21 cellular contexts compared by ENCODE assay signal in the genomic region with DNA sequence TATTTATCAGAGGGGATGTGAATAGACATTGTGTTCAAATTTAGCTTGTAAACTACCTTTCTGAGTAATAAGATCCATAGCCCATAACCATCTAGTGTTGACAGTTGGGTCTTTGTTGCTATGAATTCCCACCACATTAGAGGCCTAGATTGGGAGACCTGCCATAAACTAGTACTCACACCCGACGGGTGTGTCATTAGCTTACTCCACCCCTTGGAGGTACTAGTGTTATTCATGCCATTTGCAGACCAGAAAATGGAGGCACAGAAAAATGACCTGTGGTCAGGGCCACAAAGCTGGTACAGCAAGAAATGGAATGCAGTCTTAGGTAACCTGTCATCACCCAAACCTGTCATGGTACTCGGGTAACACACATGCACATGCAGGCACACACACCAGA. TPM values are rescaled to one million over a fixed set of nuclear protein-coding genes. Genes with fewer than 3 reads are reported as not detected.
DNase-seq lines count a peak whose midpoint lies in the region; ATAC-seq, FAIRE-seq and TF ChIP-seq lines count a peak whose summit lies in the region.
"Had no signal": no experiment of that assay in that cellular context is flagged by ENCODE, and none has a peak within 500 bp of the region (broad histone marks: within the 10 kb centered on the region; RNA-seq: fewer than 3 reads in every experiment).

No MANE protein-coding gene starts in this region.

- H3K9me3 ChIP-seq in GM23248 (ENCODE audit: low read depth), result no peaks in the 10 kb centered on the region
- no peaks in the 10 kb centered on the region for H3K9me3 ChIP-seq in PC-3 (ENCODE audit: low read length)
- no peaks in the 10 kb centered on the region for H3K9me3 ChIP-seq in hepatocyte (ENCODE audit: low read depth)
- H3K9me3 ChIP-seq: BLaER1 had no signal

- peak; percentile 52 for ATAC-seq in PC-3
- ATAC-seq in HG03432 (IDR thresholded peaks at IDR 0.05; ENCODE audit: unreplicated experiment), result no peak
- ATAC-seq: CD8-positive, alpha-beta T cell; K562 had no signal

- H3F3A ChIP-seq in GM23248 (ENCODE audit: insufficient read depth) (no peaks in the 10 kb centered on the region), PC-3 (ENCODE audit: low read length, unreplicated experiment) (no peaks in the 10 kb centered on the region)

- H3K4me1 ChIP-seq in GM23248 (ENCODE audit: insufficient read depth) (peaks cover 10% of the 10 kb centered on the region; the same call in 1 of the 2 replicates), PC-3 (ENCODE audit: insufficient read depth, low read length) (peaks cover 12% of the 10 kb centered on the region; the same call in 1 of the 2 replicates), hepatocyte (ENCODE audit: insufficient read depth) (peaks cover 22% of the 10 kb centered on the region)

- DNase-seq in GM23248, result peak; percentile 29
- DNase-seq in PC-3, result peak; percentile 23
- DNase-seq in bronchial epithelial cell (ENCODE audit: low read depth), result peak; percentile 34
- no peak for DNase-seq in hepatocyte (ENCODE audit: low spot score)
- no peak for DNase-seq in lower leg skin (ENCODE audit: low spot score in 2 of 2)
- DNase-seq in DMS 273 treated with DMSO at 0.1 percent for 48 hours (lab: John Stamatoyannopoulos, UW), result no peak
- no peak for DNase-seq in glomerular visceral epithelial cell (ENCODE audit: extremely low spot score)
- DNase-seq: 8988T; Calu3; CD8-positive, alpha-beta T cell; DMS53; DND-41; EL; GOT3; H9; IMR-90 had no signal

- BruUV-seq in PC-3 (replicated peaks; lab: Mats Ljungman, UMichigan), result no TSS peak

- no peak for TF ChIP-seq POLR2A in lower leg skin (IDR thresholded peaks at IDR 0.05)

- TF ChIP-seq CTCF in PC-3 (conservative IDR thresholded peaks at IDR 0.05; ENCODE audit: low read depth, low read length), result no peak
- no peak for TF ChIP-seq CTCF in bronchial epithelial cell (IDR thresholded peaks at IDR 0.05; ENCODE audit: insufficient read depth, low read length, severe bottlenecking)
- no peak for TF ChIP-seq CTCF in hepatocyte (IDR thresholded peaks at IDR 0.05; ENCODE audit: poor library complexity)
- TF ChIP-seq CTCF in lower leg skin (IDR thresholded peaks at IDR 0.05), result no peak

- H3K27ac ChIP-seq in GM23248, result no peak overlapping the region
- no peak overlapping the region for H3K27ac ChIP-seq in PC-3 (ENCODE audit: low read length)
- peak overlapping the region; percentile 87 for H3K27ac ChIP-seq in hepatocyte
- H3K27ac ChIP-seq: BLaER1 had no signal

- H3K4me2 ChIP-seq in GM23248 (ENCODE audit: unreplicated experiment), result no peak overlapping the region
- no peak overlapping the region for H3K4me2 ChIP-seq in PC-3 (ENCODE audit: low read length)
- no peak overlapping the region for H3K4me2 ChIP-seq in hepatocyte
- H3K4me2 ChIP-seq: BLaER1 had no signal

- no peaks in the 10 kb centered on the region for H4K20me1 ChIP-seq in GM23248 (ENCODE audit: insufficient read depth)
- H4K20me1 ChIP-seq in PC-3 (ENCODE audit: low read length), result no peaks in the 10 kb centered on the region
- H4K20me1 ChIP-seq in hepatocyte (ENCODE audit: insufficient read depth, poor library complexity, severe bottlenecking), result no peaks in the 10 kb centered on the region

- H3K9ac ChIP-seq in GM23248 (no peak overlapping the region), PC-3 (ENCODE audit: low read length) (no peak overlapping the region)
- H3K9ac ChIP-seq: BLaER1 had no signal

- 65 to 73% methylated on average over 3 of the region's 3 CpGs for WGBS in GM23248 (ENCODE audit: low coverage in 1 of 2, low lambda C conversion rate in 2 of 2, missing lambda C conversion rate in 2 of 2), 2 experiments
- 92% methylated on average over 3 of the region's 3 CpGs for WGBS in hepatocyte (ENCODE audit: low lambda C conversion rate, missing lambda C conversion rate)
- WGBS in lower leg skin, 2 donors, result 62 to 65% methylated on average over 3 of the region's 3 CpGs

- H3K4me3 ChIP-seq in GM23248 (no peak overlapping the region), PC-3 (ENCODE audit: low read length) (no peak overlapping the region), bronchial epithelial cell (ENCODE audit: low read depth, low read length) (no peak overlapping the region), hepatocyte (no peak overlapping the region), lower leg skin (ENCODE audit: low read depth, poor library complexity, severe bottlenecking) (no peak overlapping the region)
- H3K4me3 ChIP-seq: BLaER1, K562 had no signal

- POLR2A ChIA-PET in PC-3 (lab: Charles Lee; ENCODE audit: unreplicated experiment), result no interaction called here

- H3K79me2 ChIP-seq in GM23248 (ENCODE audit: insufficient read depth) (no peaks in the 10 kb centered on the region), PC-3 (ENCODE audit: low read length) (no peaks in the 10 kb centered on the region), hepatocyte (peaks cover 2% of the 10 kb centered on the region)

- intact Hi-C loops in PC-3 (cut with micrococcal nuclease), result no loop called here
- intact Hi-C loops in lower leg skin (cut with DNase I; ENCODE audit: low total_unique reads), result no loop called here

- CTCF ChIA-PET in PC-3 (lab: Charles Lee), result interaction anchor here (0.5 kb wide), 1 partner anchor 59 kb away, joined by 10 read pairs; no protein-coding TSS in a partner anchor

- H3K9me2 ChIP-seq in GM23248 (ENCODE audit: insufficient read depth) (no peaks in the 10 kb centered on the region), PC-3 (replicated peaks; ENCODE audit: low read length) (no peaks in the 10 kb centered on the region), hepatocyte (replicated peaks; ENCODE audit: insufficient read depth) (no peaks in the 10 kb centered on the region)

- no peak for FAIRE-seq in bronchial epithelial cell (lab: Jason Lieb, UNC)
- FAIRE-seq: GM12891, HTR-8/SVneo, K562 had no signal

- in situ Hi-C loops in GM23248 (cut with MboI), result no loop called here

- no peaks in the 10 kb centered on the region for H3K27me3 ChIP-seq in GM23248 (replicated peaks; ENCODE audit: insufficient read depth)
- H3K27me3 ChIP-seq in PC-3 (ENCODE audit: low read length), result no peaks in the 10 kb centered on the region
- H3K27me3 ChIP-seq in bronchial epithelial cell (ENCODE audit: control insufficient read depth, insufficient read depth, low read length), result no peaks in the 10 kb centered on the region
- no peaks in the 10 kb centered on the region for H3K27me3 ChIP-seq in hepatocyte

- H2AFZ ChIP-seq in GM23248, result no peak overlapping the region
- no peak overlapping the region for H2AFZ ChIP-seq in PC-3 (ENCODE audit: low read length)
- no peak overlapping the region for H2AFZ ChIP-seq in hepatocyte

- H3K36me3 ChIP-seq in GM23248 (ENCODE audit: low read depth), result peaks cover 15% of the 10 kb centered on the region
- peaks cover 5% of the 10 kb centered on the region; the same call in 1 of the 2 replicates for H3K36me3 ChIP-seq in PC-3 (ENCODE audit: low read depth, low read length)
- H3K36me3 ChIP-seq in bronchial epithelial cell (ENCODE audit: control insufficient read depth, insufficient read depth, low read length), result peaks cover 7% of the 10 kb centered on the region
- no peaks in the 10 kb centered on the region for H3K36me3 ChIP-seq in hepatocyte (replicated peaks; ENCODE audit: insufficient read depth, low read depth)

RNA-seq across cellular contexts. Expression of gene BCAR1, which starts 41.3 kb away (rescaled TPM):
- total RNA-seq in GM23248 (2014; rRNA removed; shearing (Covaris generic)), result 84.0 and 87.0 TPM in 2 replicates
- 52.9 and 56.1 TPM in 2 replicates for polyA plus RNA-seq in GM23248 (2016; fragmentation: Nextera tagmentation; extraction: Ambion mirVana)
- 49.3 and 68.0 TPM in 2 replicates for total RNA-seq in PC-3 (2014; rRNA removed)
- 32.5 and 44.2 TPM in 2 replicates for total RNA-seq in bronchial epithelial cell
- 73.2 and 77.3 TPM in 2 replicates for total RNA-seq in hepatocyte
- polyA plus RNA-seq in hepatocyte, result 112 and 124 TPM in 2 replicates
- total RNA-seq in lower leg skin, result 10 to 100 TPM; 16.4 to 38.1 (median 28.8) TPM
- total RNA-seq: CD8-positive, alpha-beta T cell had no signal

Comparison
In these comparisons a context has a peak if more than half of its experiments do, and no peak if none do; other contexts are left out.
1. DNase-seq: peak in GM23248 (single experiment), PC-3 (single experiment) and bronchial epithelial cell (single experiment); none in hepatocyte (single experiment), lower leg skin (0 of 2), DMS 273 treated with DMSO at 0.1 percent for 48 hours (single experiment) and glomerular visceral epithelial cell (single experiment).